In genomic region chr11:64516226-64516625, GRCh38 we compare ENCODE assay signal across 14 cellular contexts. TPM values are rescaled to one million over a fixed set of nuclear protein-coding genes. Genes with fewer than 3 reads are reported as not detected.
DNase-seq lines count a peak whose midpoint lies in the region; TF ChIP-seq lines count a peak whose summit lies in the region.
"Had no signal": no experiment of that assay in that cellular context is flagged by ENCODE, and none has a peak within 500 bp of the region (broad histone marks: within the 10 kb centered on the region; RNA-seq: fewer than 3 reads in every experiment).

No MANE protein-coding gene starts in this region.

- H3K36me3 ChIP-seq in kidney epithelial cell (ENCODE audit: control insufficient read depth, insufficient read depth, low read length) (no peaks in the 10 kb centered on the region), ovary (no peaks in the 10 kb centered on the region), testis (ENCODE audit: low read depth, missing control alignments) (no peaks in the 10 kb centered on the region)

- no peak overlapping the region for H3K27ac ChIP-seq in ovary
- H3K27ac ChIP-seq in testis, result no peak overlapping the region
- H3K27ac ChIP-seq: A549 had no signal

- 47 to 56% (median 48%) methylated on average over 4 of the region's 4 CpGs for WGBS in ovary, 3 donors
- WGBS in testis, 2 donors, result 51 to 62% methylated on average over 4 of the region's 4 CpGs

- intact Hi-C loops in ovary (cut with DNase I) (no loop called here), testis (cut with DNase I; ENCODE audit: low total_unique reads) (no loop called here)

- DNase-seq in NCI-H748 (lab: John Stamatoyannopoulos, UW; ENCODE audit: unreplicated experiment), result peak; percentile 23
- DNase-seq in NCI-H748 treated with DMSO at 0.1 percent for 48 hours (lab: John Stamatoyannopoulos, UW), result no peak
- DNase-seq in KBM-7, result peak; percentile 42
- peak; percentile 59 for DNase-seq in SKM-1 treated with dmso at 0.1 percent for 144 hours (lab: John Stamatoyannopoulos, UW; ENCODE audit: unreplicated experiment)
- DNase-seq in kidney epithelial cell (ENCODE audit: low read depth), result no peak
- no peak for DNase-seq in hepatic stellate cell (ENCODE audit: low spot score)
- no peak for DNase-seq in ovary
- DNase-seq in testis, result no peak
- DNase-seq: HCEC 1CT, kidney, NCI-H446 treated with DMSO at 0.1 percent for 48 hours, nephron progenitor cell had no signal

- in situ Hi-C loops in KBM-7 (cut with MboI; ENCODE audit: low pct_unique_long_range_greater_than_20kb, low sequenced_read_pairs), result no loop called here

- H3K9me3 ChIP-seq in ovary, result no peaks in the 10 kb centered on the region
- H3K9me3 ChIP-seq in testis, result no peaks in the 10 kb centered on the region

- H3K27me3 ChIP-seq in kidney epithelial cell (ENCODE audit: control insufficient read depth, insufficient read depth, low read length) (peaks cover 6% of the 10 kb centered on the region), ovary (no peaks in the 10 kb centered on the region), testis (no peaks in the 10 kb centered on the region)

- TF ChIP-seq POLR2A in ovary (IDR thresholded peaks at IDR 0.05), result no peak
- TF ChIP-seq POLR2A in testis (IDR thresholded peaks at IDR 0.05), result no peak

- peak; percentile 9 for TF ChIP-seq CTCF in kidney epithelial cell (IDR thresholded peaks at IDR 0.05; ENCODE audit: insufficient read depth, low read length, poor library complexity, severe bottlenecking)
- TF ChIP-seq CTCF in ovary (IDR thresholded peaks at IDR 0.05), result no peak
- TF ChIP-seq CTCF in testis (IDR thresholded peaks at IDR 0.05), result no peak

- H3K4me1 ChIP-seq in ovary (ENCODE audit: insufficient read depth), result no peaks in the 10 kb centered on the region
- H3K4me1 ChIP-seq in testis, result no peaks in the 10 kb centered on the region
- H3K4me1 ChIP-seq: A549 had no signal

- H3K4me3 ChIP-seq in kidney epithelial cell (ENCODE audit: low read depth, low read length) (no peak overlapping the region), ovary (no peak overlapping the region), testis (no peak overlapping the region)
- H3K4me3 ChIP-seq: A549 had no signal

- no peak for TF ChIP-seq EP300 in ovary (IDR thresholded peaks at IDR 0.05)

RNA-seq across cellular contexts. Expression of gene SLC22A11, which starts 39.5 kb away (rescaled TPM):
- total RNA-seq in kidney epithelial cell, result not detected in 2 replicates
- under 1 TPM in 5 of 7 donors, not detected in 2; 0.12 to 0.65 (median 0.15) TPM for total RNA-seq in ovary
- under 1 TPM in 1 of 2 donors, not detected in 1; 0.13 TPM for polyA plus RNA-seq in ovary
- total RNA-seq in testis, result 1 to 10 TPM in 1 of 2 donors, under 1 TPM in 1; 0.63 to 1.2 TPM
- 1.7 TPM for polyA plus RNA-seq in testis (ENCODE audit: insufficient read depth, low read depth, low replicate concordance)
- polyA plus RNA-seq: esophagus had no signal

Comparison
In these comparisons a context has a peak if more than half of its experiments do, and no peak if none do; other contexts are left out.
1. DNase-seq: peak in NCI-H748 (single experiment), KBM-7 (single experiment) and SKM-1 treated with dmso at 0.1 percent for 144 hours (single experiment); none in NCI-H748 treated with DMSO at 0.1 percent for 48 hours (single experiment), kidney epithelial cell (single experiment), hepatic stellate cell (single experiment), ovary (0 of 5) and testis (single experiment).